Comparison of ENCODE assay signal across 9 cellular contexts in genomic region chr7:98283127-98283886, GRCh38. TPM values are rescaled to one million over a fixed set of nuclear protein-coding genes. Genes with fewer than 3 reads are reported as not detected.
DNase-seq lines count a peak whose midpoint lies in the region; ATAC-seq, FAIRE-seq and TF ChIP-seq lines count a peak whose summit lies in the region.
"Had no signal": no experiment of that assay in that cellular context is flagged by ENCODE, and none has a peak within 500 bp of the region (broad histone marks: within the 10 kb centered on the region; RNA-seq: fewer than 3 reads in every experiment).

No MANE protein-coding gene starts in this region.

- H3K9me1 ChIP-seq in keratinocyte (ENCODE audit: control insufficient read depth, extremely low read depth, insufficient read depth, low read length), result peaks cover 2% of the 10 kb centered on the region

- peak in 1 of 2 donors; percentile 29 for TF ChIP-seq POLR2A in heart left ventricle (IDR thresholded peaks at IDR 0.05)

- H2AFZ ChIP-seq in keratinocyte (ENCODE audit: control insufficient read depth, low read length), result no peak overlapping the region

- intact Hi-C loops in heart left ventricle (cut with DNase I) (loop anchor here in 6 of 10 donors (2.0 to 10.0 kb wide), 5 partner anchors 33 to 1131 kb away; no protein-coding TSS in a partner anchor), cardiac septum (cut with DNase I) (no loop called here)

- H3K9me3 ChIP-seq in heart left ventricle (no peaks in the 10 kb centered on the region), keratinocyte (ENCODE audit: control insufficient read depth, low read depth, low read length) (no peaks in the 10 kb centered on the region)

- peak overlapping the region; percentile 65 to 98 (median 86) for H3K4me3 ChIP-seq in heart left ventricle
- peak overlapping the region; percentile 67 to 89 (median 77) for H3K4me3 ChIP-seq in keratinocyte (ENCODE audit: control insufficient read depth in 2 of 3, extremely low read depth in 1 of 3, insufficient read depth in 2 of 3, low read depth in 1 of 3, low read length in 3 of 3)

- peak; percentile 53 for FAIRE-seq in keratinocyte (lab: Jason Lieb, UNC)

- dilution Hi-C loops in keratinocyte (cut with MboI; ENCODE audit: extremely low pct_ligation_motif_present, low sequenced_read_pairs), result no loop called here

- H3K36me3 ChIP-seq in heart left ventricle, result peaks cover 0 to 19% (median 3%) of the 10 kb centered on the region in 9 donors
- H3K36me3 ChIP-seq in keratinocyte (ENCODE audit: control insufficient read depth in 2 of 2, extremely low read depth in 1 of 2, insufficient read depth in 2 of 2, low read length in 2 of 2), result peaks cover 5 to 15% of the 10 kb centered on the region in 2 experiments
- H3K36me3 ChIP-seq: cardiac muscle cell had no signal

- H3K27ac Mint-ChIP-seq in stimulated activated naive B cell treated with anti-CD40 and anti-IgM and Interleukin-4, amounts not matched to agents 10 μg/mL and 1 μg/mL and 100 μg/mL, for 72 hours, result peak overlapping the region; percentile 63

- no peak for TF ChIP-seq CTCF in heart left ventricle (IDR thresholded peaks at IDR 0.05)
- TF ChIP-seq CTCF in keratinocyte (optimal IDR thresholded peaks at IDR 0.05 in 1 of 3, IDR thresholded peaks at IDR 0.05 in 1 of 3, conservative IDR thresholded peaks at IDR 0.05 in 1 of 3; ENCODE audit: extremely low read depth in 1 of 3, insufficient read depth in 2 of 3, low read length in 3 of 3), result no peak

- peak overlapping the region; percentile 82 to 83 for H3K4me3 Mint-ChIP-seq in stimulated activated naive B cell treated with anti-CD40 and anti-IgM and Interleukin-4, amounts not matched to agents 10 μg/mL and 1 μg/mL and 100 μg/mL, for 72 hours

- peak overlapping the region; percentile 78 for H3K9ac ChIP-seq in keratinocyte (ENCODE audit: control insufficient read depth, extremely low read depth, insufficient read depth, low read length)

- H3K4me1 ChIP-seq in heart left ventricle, result peaks cover 38 to 71% (median 59%) of the 10 kb centered on the region in 12 donors
- peaks cover 53% of the 10 kb centered on the region for H3K4me1 ChIP-seq in keratinocyte (ENCODE audit: control insufficient read depth, extremely low read depth, insufficient read depth, low read length)

- WGBS in heart left ventricle, 4 donors, result 27 to 42% (median 30%) methylated on average over 13 to 19 of the region's 19 CpGs

- H3K9me3 Mint-ChIP-seq in stimulated activated naive B cell treated with anti-CD40 and anti-IgM and Interleukin-4, amounts not matched to agents 10 μg/mL and 1 μg/mL and 100 μg/mL, for 72 hours, result no peaks in the 10 kb centered on the region

- H3K36me3 Mint-ChIP-seq in stimulated activated naive B cell treated with anti-CD40 and anti-IgM and Interleukin-4, amounts not matched to agents 10 μg/mL and 1 μg/mL and 100 μg/mL, for 72 hours, result peaks cover 20 to 39% of the 10 kb centered on the region in 2 donors

- peak overlapping the region; percentile 72 to 99 (median 96) for H3K27ac ChIP-seq in heart left ventricle
- H3K27ac ChIP-seq in keratinocyte (ENCODE audit: control insufficient read depth, insufficient read depth, low read length), result peak overlapping the region; percentile 78
- H3K27ac ChIP-seq: cardiac muscle cell had no signal

- DNase-seq in heart left ventricle (peak; percentile 50 to 69 (median 55)), cardiac septum (ENCODE audit: low spot score) (no peak), amniotic stem cell (lab: John Stamatoyannopoulos, UW) (peak; percentile 6), keratinocyte (ENCODE audit: low read depth, low spot score) (no peak), dedifferentiated amniotic fluid mesenchymal stem cell (ENCODE audit: extremely low spot score) (no peak)
- no peak for DNase-seq in stimulated activated naive B cell treated with anti-CD40 and anti-IgM and Interleukin-4, amounts not matched to agents 10 μg/mL and 1 μg/mL and 100 μg/mL, for 72 hours

- peak overlapping the region; percentile 96 for H3K4me2 ChIP-seq in keratinocyte (ENCODE audit: control insufficient read depth, extremely low read depth, insufficient read depth, low read depth, low read length)

- ATAC-seq in heart left ventricle (peak; percentile 1 to 27 (median 2)), HG02763 (IDR thresholded peaks at IDR 0.05; ENCODE audit: unreplicated experiment) (no peak), HG02571 (IDR thresholded peaks at IDR 0.05; ENCODE audit: unreplicated experiment) (no peak)
- ATAC-seq in stimulated activated naive B cell treated with anti-CD40 and anti-IgM and Interleukin-4, amounts not matched to agents 10 μg/mL and 1 μg/mL and 100 μg/mL, for 72 hours (replicated peaks), result no peak

- H3K79me2 ChIP-seq in keratinocyte (ENCODE audit: control insufficient read depth, insufficient read depth, low read length), result peaks cover 45% of the 10 kb centered on the region

- no peaks in the 10 kb centered on the region for H3K27me3 ChIP-seq in heart left ventricle
- H3K27me3 ChIP-seq in keratinocyte (ENCODE audit: control insufficient read depth, extremely low read depth, insufficient read depth, low read length), result no peaks in the 10 kb centered on the region
- H3K27me3 ChIP-seq: cardiac muscle cell had no signal

- H3K4me1 Mint-ChIP-seq in stimulated activated naive B cell treated with anti-CD40 and anti-IgM and Interleukin-4, amounts not matched to agents 10 μg/mL and 1 μg/mL and 100 μg/mL, for 72 hours, result peaks cover 27 to 49% of the 10 kb centered on the region in 2 donors

- H3K27me3 Mint-ChIP-seq in stimulated activated naive B cell treated with anti-CD40 and anti-IgM and Interleukin-4, amounts not matched to agents 10 μg/mL and 1 μg/mL and 100 μg/mL, for 72 hours, result no peaks in the 10 kb centered on the region

- peaks cover 6% of the 10 kb centered on the region for H4K20me1 ChIP-seq in keratinocyte (ENCODE audit: control insufficient read depth, extremely low read depth, insufficient read depth, low read length)

RNA-seq across cellular contexts. Expression of gene BRI3, which starts 1.8 kb away (rescaled TPM):
- total RNA-seq in heart left ventricle (100 to 1,000 TPM in 7 of 9 donors, 10 to 100 TPM in 2; 51.0 to 274 (median 223) TPM), cardiac septum (162 TPM)
- polyA plus RNA-seq in heart left ventricle (100 to 1,000 TPM; 236 to 237 TPM), keratinocyte (95.6 to 133 TPM (median 121 TPM) in 3 replicates)
- polyA plus RNA-seq in keratinocyte (2011; ENCODE audit: low read depth), result 50.8 TPM
- polyA plus RNA-seq in keratinocyte (2011; cell fraction: cytosol; rRNA removed), result 177 and 183 TPM in 2 replicates
- 50.9 and 52.2 TPM in 2 replicates for polyA plus RNA-seq in keratinocyte (2011; cell fraction: nucleus; rRNA removed)
- polyA plus RNA-seq in keratinocyte (2012; ENCODE audit: low replicate concordance), result 138 and 210 TPM in 2 replicates
- polyA minus RNA-seq in keratinocyte, result 62.0 to 92.3 TPM (median 86.3 TPM) in 3 replicates
- polyA minus RNA-seq in keratinocyte (2011; cell fraction: cytosol; rRNA and poly(A)+ RNA removed), result 107 TPM
- polyA minus RNA-seq in keratinocyte (2011; cell fraction: nucleus; rRNA and poly(A)+ RNA removed), result 23.4 and 25.8 TPM in 2 replicates

RNA-seq across cellular contexts. Expression of gene TECPR1, which starts 31.3 kb away (rescaled TPM):
- total RNA-seq in heart left ventricle (10 to 100 TPM; 12.2 to 33.0 (median 22.7) TPM), cardiac septum (16.6 TPM)
- polyA plus RNA-seq in heart left ventricle (10 to 100 TPM; 10.9 to 23.2 TPM), keratinocyte (1.5 to 3.7 TPM (median 2.4 TPM) in 3 replicates)
- 7.4 TPM for polyA plus RNA-seq in keratinocyte (2011; ENCODE audit: low read depth)
- polyA plus RNA-seq in keratinocyte (2011; cell fraction: cytosol; rRNA removed), result 1.3 and 2.9 TPM in 2 replicates
- 6.6 and 10.0 TPM in 2 replicates for polyA plus RNA-seq in keratinocyte (2011; cell fraction: nucleus; rRNA removed)
- 4.7 and 6.3 TPM in 2 replicates for polyA plus RNA-seq in keratinocyte (2012; ENCODE audit: low replicate concordance)
- polyA minus RNA-seq in keratinocyte, result 2.4 to 11.8 TPM (median 5.0 TPM) in 3 replicates
- polyA minus RNA-seq in keratinocyte (2011; cell fraction: cytosol; rRNA and poly(A)+ RNA removed), result 9.0 TPM
- 7.8 and 8.5 TPM in 2 replicates for polyA minus RNA-seq in keratinocyte (2011; cell fraction: nucleus; rRNA and poly(A)+ RNA removed)

Comparison
In these comparisons a context has a peak if more than half of its experiments do, and no peak if none do; other contexts are left out.
1. DNase-seq: peak in heart left ventricle (5 of 5) and amniotic stem cell (single experiment); none in cardiac septum (single experiment), keratinocyte (single experiment), stimulated activated naive B cell treated with anti-CD40 and anti-IgM and Interleukin-4, amounts not matched to agents 10 μg/mL and 1 μg/mL and 100 μg/mL, for 72 hours (single experiment) and dedifferentiated amniotic fluid mesenchymal stem cell (single experiment).
2. ATAC-seq: peak in heart left ventricle (4 of 4); none in stimulated activated naive B cell treated with anti-CD40 and anti-IgM and Interleukin-4, amounts not matched to agents 10 μg/mL and 1 μg/mL and 100 μg/mL, for 72 hours (0 of 2), HG02763 (single experiment) and HG02571 (single experiment).